Comparison of ENCODE assay signal across 35 cellular contexts in the genomic region with DNA sequence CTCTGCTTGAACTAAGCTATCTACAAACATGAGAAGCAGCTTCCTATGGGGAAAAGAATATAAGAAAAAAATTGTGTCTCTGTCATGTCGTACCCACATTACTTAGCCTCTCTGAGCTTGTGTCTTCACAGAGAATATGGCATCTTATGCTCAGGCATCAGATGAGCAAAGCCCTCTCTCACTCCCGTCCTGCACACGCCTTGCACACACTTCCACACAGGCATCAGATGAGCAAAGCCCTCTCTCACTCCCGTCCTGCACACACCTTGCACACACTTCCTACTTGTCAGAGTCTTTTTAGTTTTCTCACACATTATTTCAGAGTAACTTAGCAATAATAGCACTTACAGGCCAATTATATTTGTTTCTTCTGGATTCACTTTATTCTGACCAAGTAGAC.
"Had no signal": no experiment of that assay in that cellular context is flagged by ENCODE, and none has a peak within 500 bp of the region (broad histone marks: within the 10 kb centered on the region; RNA-seq: fewer than 3 reads in every experiment).

No MANE protein-coding gene starts in this region.

- DNase-seq: activated CD4-positive, alpha-beta memory T cell treated with anti-CD3 and anti-CD28 coated beads for 36 hours; activated CD4-positive, alpha-beta T cell treated with anti-CD3 and anti-CD28 coated beads for 36 hours; activated CD4-positive, alpha-beta T cell treated with anti-CD3 and anti-CD28 coated beads, Interleukin-2, amount 10 ng/mL, durations not matched to agents 24 days and 14 days; activated CD4-positive, CD25-positive, alpha-beta regulatory T cell; activated CD4-positive, CD25-positive, alpha-beta regulatory T cell treated with anti-CD3 and anti-CD28 coated beads, Interleukin-2, amount 50 U/mL, for 72 hours; activated CD8-positive, alpha-beta memory T cell treated with anti-CD3 and anti-CD28 coated beads, Interleukin-2, amount 10 ng/mL, durations not matched to agents 7 days and 5 days; activated CD8-positive, alpha-beta memory T cell treated with anti-CD3 and anti-CD28 coated beads, Interleukin-2, amount 50 U/mL, for 4 hours; activated CD8-positive, alpha-beta T cell treated with anti-CD3 and anti-CD28 coated beads, Interleukin-2, amount 10 ng/mL, durations not matched to agents 7 days and 5 days; activated effector memory CD4-positive, alpha-beta T cell treated with anti-CD3 and anti-CD28 coated beads, Interleukin-2, amount 50 U/mL, for 16 hours; activated naive CD4-positive, alpha-beta T cell treated with anti-CD3 and anti-CD28 coated beads for 36 hours; activated naive CD8-positive, alpha-beta T cell treated with anti-CD3 and anti-CD28 coated beads for 36 hours; activated naive CD8-positive, alpha-beta T cell treated with anti-CD3 and anti-CD28 coated beads, Interleukin-2, amount 50 U/mL, for 24 hours; activated T-cell treated with anti-CD3 and anti-CD28 coated beads, Interleukin-2, amount 50 U/mL, for 1 hour; activated T-cell treated with anti-CD3 and anti-CD28 coated beads, Interleukin-2, amount 50 U/mL, for 48 hours; adrenal gland; amygdala; aorta; body of pancreas; central memory CD4-positive, alpha-beta T cell; dermis blood vessel endothelial cell; effector CD4-positive, alpha-beta T cell; esophagus squamous epithelium; foreskin melanocyte; glutamatergic neuron; heart left ventricle; T-helper 1 cell; T-helper 2 cell had no signal

- H3K27ac ChIP-seq: adrenal gland, body of pancreas, cardiac muscle cell, coronary artery, epithelial cell of prostate, esophagus squamous epithelium, heart left ventricle had no signal

- H3K4me3 Mint-ChIP-seq: activated CD4-positive, alpha-beta memory T cell treated with anti-CD3 and anti-CD28 coated beads for 36 hours; activated CD4-positive, alpha-beta T cell treated with anti-CD3 and anti-CD28 coated beads for 36 hours; activated CD4-positive, alpha-beta T cell treated with anti-CD3 and anti-CD28 coated beads, Interleukin-2, amount 10 ng/mL, durations not matched to agents 24 days and 14 days; activated CD8-positive, alpha-beta memory T cell treated with anti-CD3 and anti-CD28 coated beads, Interleukin-2, amount 10 ng/mL, durations not matched to agents 7 days and 5 days; activated CD8-positive, alpha-beta T cell treated with anti-CD3 and anti-CD28 coated beads, Interleukin-2, amount 10 ng/mL, durations not matched to agents 7 days and 5 days; activated naive CD4-positive, alpha-beta T cell treated with anti-CD3 and anti-CD28 coated beads for 36 hours; activated naive CD4-positive, alpha-beta T cell treated with anti-CD3 and anti-CD28 coated beads, Interleukin-2, amount 50 U/mL, for 24 hours; activated naive CD8-positive, alpha-beta T cell treated with anti-CD3 and anti-CD28 coated beads for 36 hours; activated naive CD8-positive, alpha-beta T cell treated with anti-CD3 and anti-CD28 coated beads, Interleukin-2, amount 50 U/mL, for 24 hours; activated T-helper 1 cell treated with anti-CD3 and anti-CD28 coated beads, Interleukin-12 subunit alpha, Interleukin-12 subunit beta, Interleukin-2, Interleukin-4 antibody, amounts not matched to agents 30 ng/mL and 10 ng/mL and 1 ng/mL, durations not matched to agents 14 hours and 24 hours and 36 hours had no signal

- H3K4me3 ChIP-seq: adrenal gland, body of pancreas, cardiac muscle cell, coronary artery, esophagus squamous epithelium, heart left ventricle had no signal

- ATAC-seq: activated CD4-positive, alpha-beta T cell treated with anti-CD3 and anti-CD28 coated beads for 36 hours; activated CD8-positive, alpha-beta memory T cell treated with anti-CD3 and anti-CD28 coated beads, Interleukin-2, amount 10 ng/mL, durations not matched to agents 7 days and 5 days; activated CD8-positive, alpha-beta T cell treated with anti-CD3 and anti-CD28 coated beads, Interleukin-2, amount 10 ng/mL, durations not matched to agents 7 days and 5 days; activated naive CD8-positive, alpha-beta T cell treated with anti-CD3 and anti-CD28 coated beads, Interleukin-2, amount 50 U/mL, for 24 hours; body of pancreas; heart left ventricle had no signal

- FAIRE-seq: endometrium, endothelial cell of umbilical vein had no signal

- H3K4me1 ChIP-seq: adrenal gland, body of pancreas, heart left ventricle had no signal

- H3K9me3 Mint-ChIP-seq: activated naive CD4-positive, alpha-beta T cell treated with anti-CD3 and anti-CD28 coated beads, Interleukin-2, amount 50 U/mL, for 24 hours had no signal

- H3K36me3 ChIP-seq: adrenal gland, cardiac muscle cell, esophagus squamous epithelium, heart left ventricle had no signal

- H3K36me3 Mint-ChIP-seq: activated CD4-positive, alpha-beta memory T cell treated with anti-CD3 and anti-CD28 coated beads for 36 hours; activated naive CD4-positive, alpha-beta T cell treated with anti-CD3 and anti-CD28 coated beads, Interleukin-2, amount 50 U/mL, for 24 hours had no signal

- H3K27me3 ChIP-seq: adrenal gland, body of pancreas, cardiac muscle cell had no signal

- H3K27me3 Mint-ChIP-seq: activated naive CD4-positive, alpha-beta T cell treated with anti-CD3 and anti-CD28 coated beads, Interleukin-2, amount 50 U/mL, for 24 hours had no signal

- H3K27ac Mint-ChIP-seq: activated CD4-positive, alpha-beta memory T cell treated with anti-CD3 and anti-CD28 coated beads for 36 hours; activated CD4-positive, alpha-beta T cell treated with anti-CD3 and anti-CD28 coated beads for 36 hours; activated CD8-positive, alpha-beta memory T cell treated with anti-CD3 and anti-CD28 coated beads, Interleukin-2, amount 10 ng/mL, durations not matched to agents 7 days and 5 days; activated CD8-positive, alpha-beta T cell treated with anti-CD3 and anti-CD28 coated beads, Interleukin-2, amount 10 ng/mL, durations not matched to agents 7 days and 5 days; activated naive CD4-positive, alpha-beta T cell treated with anti-CD3 and anti-CD28 coated beads for 36 hours; activated naive CD8-positive, alpha-beta T cell treated with anti-CD3 and anti-CD28 coated beads for 36 hours; activated naive CD8-positive, alpha-beta T cell treated with anti-CD3 and anti-CD28 coated beads, Interleukin-2, amount 50 U/mL, for 24 hours; activated T-helper 1 cell treated with anti-CD3 and anti-CD28 coated beads, Interleukin-12 subunit alpha, Interleukin-12 subunit beta, Interleukin-2, Interleukin-4 antibody, amounts not matched to agents 30 ng/mL and 10 ng/mL and 1 ng/mL, durations not matched to agents 14 hours and 24 hours and 36 hours; activated T-helper 2 cell treated with anti-CD3 and anti-CD28 coated beads, Interferon-gamma antibody, Interleukin-2, Interleukin-4, amounts not matched to agents 10 μg/mL and 5 μg/mL and 100 μg/mL, durations not matched to agents 14 hours and 24 hours and 36 hours had no signal
